ENCODE assay signal across 9 cellular contexts in the genomic region with DNA sequence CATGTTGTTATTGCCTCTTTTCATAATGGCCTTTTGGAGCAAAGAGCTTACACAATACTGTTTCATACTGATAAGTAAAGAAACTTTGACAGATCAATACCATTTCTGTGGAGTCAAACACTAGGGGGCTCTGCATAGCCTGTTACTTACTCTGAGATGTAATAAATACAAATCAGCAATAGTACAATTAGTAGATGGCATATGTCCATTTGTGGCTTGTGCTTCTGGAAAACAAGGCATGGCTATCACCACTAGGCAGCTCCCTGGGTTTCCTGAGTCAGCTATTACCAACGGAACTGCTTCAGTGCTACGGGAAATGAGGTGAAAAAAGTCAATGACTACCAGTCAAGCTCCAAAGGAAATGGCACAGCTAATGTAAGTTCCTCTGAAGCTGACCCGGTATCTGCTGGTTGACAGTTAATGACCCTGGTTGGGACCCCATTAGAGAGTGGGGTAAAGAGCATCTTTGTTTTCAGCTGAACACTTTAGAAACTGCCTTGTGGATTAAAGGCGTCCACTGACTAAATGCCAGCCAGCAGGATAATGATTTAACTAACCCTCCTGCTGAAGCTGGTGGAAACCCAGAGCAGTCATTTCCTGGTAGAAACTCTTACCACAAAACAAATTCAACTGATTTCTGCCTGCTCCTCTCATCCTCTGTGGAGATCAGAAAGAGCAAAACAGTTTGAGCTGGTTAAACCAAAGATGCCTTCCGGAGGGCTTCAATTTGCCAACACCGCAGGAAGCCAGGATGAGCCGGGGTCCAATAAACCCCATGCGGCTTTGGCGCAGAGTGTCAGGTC.
DNase-seq lines count a peak whose midpoint lies in the region; ATAC-seq and TF ChIP-seq lines count a peak whose summit lies in the region.
"Had no signal": no experiment of that assay in that cellular context is flagged by ENCODE, and none has a peak within 500 bp of the region (broad histone marks: within the 10 kb centered on the region; RNA-seq: fewer than 3 reads in every experiment).

No MANE protein-coding gene starts in this region.

- POLR2A ChIA-PET in CD4-positive, alpha-beta T cell (lab: Charles Lee) = interaction anchor here (0.8 to 1.6 kb wide), 10 partner anchors 10 to 301 kb away, joined by 3 to 7 read pairs (median 5); a partner anchor contains a TSS
- POLR2A ChIA-PET in activated CD8-positive, alpha-beta T cell treated with anti-CD3 and anti-CD28 coated beads, Interleukin-2, amount 10 ng/mL, durations not matched to agents 7 days and 5 days (lab: Charles Lee) = interaction anchor here (0.7 to 1.3 kb wide), 4 partner anchors 9 to 402 kb away, joined by 3 to 7 read pairs (median 4); a partner anchor contains a TSS

- peaks cover 30% of the 10 kb centered on the region for H3K4me1 Mint-ChIP-seq in CD4-positive, alpha-beta T cell (ENCODE audit: low read depth)
- H3K4me1 Mint-ChIP-seq in activated CD8-positive, alpha-beta T cell treated with anti-CD3 and anti-CD28 coated beads, Interleukin-2, amount 10 ng/mL, durations not matched to agents 7 days and 5 days (ENCODE audit: low read depth) = peaks cover 41% of the 10 kb centered on the region
- peaks cover 32% of the 10 kb centered on the region for H3K4me1 Mint-ChIP-seq in stimulated activated effector memory CD8-positive, alpha-beta T cell treated with anti-CD3 and anti-CD28 coated beads, Interleukin-12 subunit alpha, Interleukin-12 subunit beta, amount 100 ng/mL, for 72 hours

- H3K4me3 ChIP-seq in foreskin fibroblast (ENCODE audit: low read depth in 1 of 2, low read length in 2 of 2) = no peak overlapping the region

- no peaks in the 10 kb centered on the region for H3K36me3 Mint-ChIP-seq in CD4-positive, alpha-beta T cell (ENCODE audit: low read depth)
- H3K36me3 Mint-ChIP-seq in activated CD8-positive, alpha-beta T cell treated with anti-CD3 and anti-CD28 coated beads, Interleukin-2, amount 10 ng/mL, durations not matched to agents 7 days and 5 days (ENCODE audit: low read depth) = no peaks in the 10 kb centered on the region
- H3K36me3 Mint-ChIP-seq in stimulated activated effector memory CD8-positive, alpha-beta T cell treated with anti-CD3 and anti-CD28 coated beads, Interleukin-12 subunit alpha, Interleukin-12 subunit beta, amount 100 ng/mL, for 72 hours = no peaks in the 10 kb centered on the region

- intact Hi-C loops in CD4-positive, alpha-beta T cell (cut with DNase I, micrococcal nuclease) = loop anchor here (5.0 to 10.0 kb wide), 4 partner anchors 87 to 400 kb away; a partner anchor contains a TSS
- intact Hi-C loops in cardiac septum (cut with DNase I) = no loop called here

- TF ChIP-seq CTCF in CD4-positive, alpha-beta T cell (IDR thresholded peaks at IDR 0.05) = peak; percentile 52
- TF ChIP-seq CTCF in foreskin fibroblast (IDR thresholded peaks at IDR 0.05; ENCODE audit: low read depth, low read length) = peak; percentile 45

- H3K4me3 Mint-ChIP-seq in CD4-positive, alpha-beta T cell = peak overlapping the region; percentile 72
- peak overlapping the region; percentile 63 for H3K4me3 Mint-ChIP-seq in activated CD8-positive, alpha-beta T cell treated with anti-CD3 and anti-CD28 coated beads, Interleukin-2, amount 10 ng/mL, durations not matched to agents 7 days and 5 days
- H3K4me3 Mint-ChIP-seq in stimulated activated effector memory CD8-positive, alpha-beta T cell treated with anti-CD3 and anti-CD28 coated beads, Interleukin-12 subunit alpha, Interleukin-12 subunit beta, amount 100 ng/mL, for 72 hours = peak overlapping the region; percentile 43

- peak overlapping the region; percentile 65 for H3K27ac Mint-ChIP-seq in CD4-positive, alpha-beta T cell
- peak overlapping the region; percentile 89 for H3K27ac Mint-ChIP-seq in activated CD8-positive, alpha-beta T cell treated with anti-CD3 and anti-CD28 coated beads, Interleukin-2, amount 10 ng/mL, durations not matched to agents 7 days and 5 days
- peak overlapping the region; percentile 32 for H3K27ac Mint-ChIP-seq in stimulated activated effector memory CD8-positive, alpha-beta T cell treated with anti-CD3 and anti-CD28 coated beads, Interleukin-12 subunit alpha, Interleukin-12 subunit beta, amount 100 ng/mL, for 72 hours

- CTCF ChIA-PET in CD4-positive, alpha-beta T cell (lab: Charles Lee) = interaction anchor here (0.9 to 1.1 kb wide), 2 partner anchors 10 to 301 kb away, joined by 3 read pairs; a partner anchor contains a TSS
- CTCF ChIA-PET in activated CD8-positive, alpha-beta T cell treated with anti-CD3 and anti-CD28 coated beads, Interleukin-2, amount 10 ng/mL, durations not matched to agents 7 days and 5 days (lab: Charles Lee) = interaction anchor here (0.7 to 2.6 kb wide), 25 partner anchors 10 to 542 kb away, joined by 3 to 38 read pairs (median 4); a partner anchor contains a TSS

- H3K9me3 Mint-ChIP-seq in CD4-positive, alpha-beta T cell = no peaks in the 10 kb centered on the region
- no peaks in the 10 kb centered on the region for H3K9me3 Mint-ChIP-seq in activated CD8-positive, alpha-beta T cell treated with anti-CD3 and anti-CD28 coated beads, Interleukin-2, amount 10 ng/mL, durations not matched to agents 7 days and 5 days (ENCODE audit: insufficient read depth)
- no peaks in the 10 kb centered on the region for H3K9me3 Mint-ChIP-seq in stimulated activated effector memory CD8-positive, alpha-beta T cell treated with anti-CD3 and anti-CD28 coated beads, Interleukin-12 subunit alpha, Interleukin-12 subunit beta, amount 100 ng/mL, for 72 hours

- peak in 4 of 10 experiments; percentile 1 to 17 (median 6) for DNase-seq in CD4-positive, alpha-beta T cell
- peak; percentile 49 for DNase-seq in activated CD8-positive, alpha-beta T cell treated with anti-CD3 and anti-CD28 coated beads, Interleukin-2, amount 10 ng/mL, durations not matched to agents 7 days and 5 days
- DNase-seq in foreskin fibroblast = peak; percentile 88 to 89
- peak; percentile 9 to 62 for DNase-seq in stimulated activated effector memory CD8-positive, alpha-beta T cell treated with anti-CD3 and anti-CD28 coated beads, Interleukin-12 subunit alpha, Interleukin-12 subunit beta, amount 100 ng/mL, for 72 hours (ENCODE audit: low spot score in 2 of 2)
- DNase-seq in cardiac septum (ENCODE audit: low spot score) = no peak

- no peaks in the 10 kb centered on the region for H3K9me3 ChIP-seq in CD4-positive, alpha-beta T cell (ENCODE audit: control insufficient read depth, low read length)

- peak; percentile 65 for ATAC-seq in CD4-positive, alpha-beta T cell (ENCODE audit: poor library complexity)
- ATAC-seq in HG03460 (IDR thresholded peaks at IDR 0.05; ENCODE audit: unreplicated experiment) (peak; percentile 68), HG02870 (IDR thresholded peaks at IDR 0.05; ENCODE audit: unreplicated experiment) (no peak), HG03439 (IDR thresholded peaks at IDR 0.05; ENCODE audit: unreplicated experiment) (no peak)
- ATAC-seq in activated CD8-positive, alpha-beta T cell treated with anti-CD3 and anti-CD28 coated beads, Interleukin-2, amount 10 ng/mL, durations not matched to agents 7 days and 5 days = peak; percentile 91
- peak; percentile 94 for ATAC-seq in stimulated activated effector memory CD8-positive, alpha-beta T cell treated with anti-CD3 and anti-CD28 coated beads, Interleukin-12 subunit alpha, Interleukin-12 subunit beta, amount 100 ng/mL, for 72 hours

- H3K27me3 Mint-ChIP-seq in CD4-positive, alpha-beta T cell = no peaks in the 10 kb centered on the region
- H3K27me3 Mint-ChIP-seq in activated CD8-positive, alpha-beta T cell treated with anti-CD3 and anti-CD28 coated beads, Interleukin-2, amount 10 ng/mL, durations not matched to agents 7 days and 5 days (ENCODE audit: low read depth) = peaks cover 7% of the 10 kb centered on the region

- H3K27me3 ChIP-seq in CD4-positive, alpha-beta T cell (ENCODE audit: control insufficient read depth, insufficient read depth, low read length) = no peaks in the 10 kb centered on the region

- H3K27ac ChIP-seq in CD4-positive, alpha-beta T cell (ENCODE audit: low read depth, low read length) = no peak overlapping the region
- H3K27ac ChIP-seq: HL-60 had no signal

Comparison
In these comparisons a context has a peak if more than half of its experiments do, and no peak if none do; other contexts are left out.
1. ATAC-seq: peak in CD4-positive, alpha-beta T cell (single experiment), HG03460 (single experiment), activated CD8-positive, alpha-beta T cell treated with anti-CD3 and anti-CD28 coated beads, Interleukin-2, amount 10 ng/mL, durations not matched to agents 7 days and 5 days (single experiment) and stimulated activated effector memory CD8-positive, alpha-beta T cell treated with anti-CD3 and anti-CD28 coated beads, Interleukin-12 subunit alpha, Interleukin-12 subunit beta, amount 100 ng/mL, for 72 hours (single experiment); none in HG02870 (single experiment) and HG03439 (single experiment).
2. H3K27ac Mint-ChIP-seq: peak in every context shown above with its lines; median percentile 89 in activated CD8-positive, alpha-beta T cell treated with anti-CD3 and anti-CD28 coated beads, Interleukin-2, amount 10 ng/mL, durations not matched to agents 7 days and 5 days; 65 in CD4-positive, alpha-beta T cell; 32 in stimulated activated effector memory CD8-positive, alpha-beta T cell treated with anti-CD3 and anti-CD28 coated beads, Interleukin-12 subunit alpha, Interleukin-12 subunit beta, amount 100 ng/mL, for 72 hours.
3. Peak in every context shown above with its lines, with median percentiles within 50 percentile points of each other: H3K4me3 Mint-ChIP-seq.